Comparison of ENCODE assay signal across 21 cellular contexts in the genomic region with DNA sequence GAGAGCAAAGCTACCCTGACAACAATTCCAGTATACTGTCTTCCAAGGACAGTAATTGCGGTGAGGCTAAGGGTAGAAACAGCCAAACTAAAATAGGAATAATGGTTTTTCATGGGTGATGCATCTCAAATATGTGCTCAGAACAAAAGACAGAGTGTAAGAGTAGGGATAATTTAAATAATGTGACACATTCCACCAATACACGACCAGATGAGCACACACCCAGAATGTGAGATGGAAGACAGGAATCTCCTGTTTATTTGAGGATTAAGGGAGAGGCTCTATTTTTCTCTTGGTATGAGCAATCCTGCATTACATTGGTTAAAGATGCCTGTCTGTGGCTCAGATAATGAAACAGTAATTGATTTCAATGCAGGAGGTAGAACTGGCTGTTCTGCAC.
DNase-seq lines count a peak whose midpoint lies in the region; TF ChIP-seq lines count a peak whose summit lies in the region.
"Had no signal": no experiment of that assay in that cellular context is flagged by ENCODE, and none has a peak within 500 bp of the region (broad histone marks: within the 10 kb centered on the region; RNA-seq: fewer than 3 reads in every experiment).

No MANE protein-coding gene starts in this region.

- H3K27ac ChIP-seq in A673 (ENCODE audit: low read depth, low read length, poor library complexity, severe bottlenecking) (no peak overlapping the region), GM23248 (peak overlapping the region; percentile 58), SJSA1 (peak overlapping the region; percentile 90), hepatocyte (peak overlapping the region; percentile 43), suprapubic skin (no peak overlapping the region), transverse colon (no peak overlapping the region), neural progenitor cell (no peak overlapping the region)
- H3K27ac ChIP-seq: cardiac muscle cell, left ventricle myocardium inferior had no signal

- H3K4me3 ChIP-seq in A673 (ENCODE audit: low read depth, low read length, poor library complexity, severe bottlenecking) (no peak overlapping the region), GM23248 (no peak overlapping the region), SJSA1 (no peak overlapping the region), hepatocyte (no peak overlapping the region), suprapubic skin (no peak overlapping the region), transverse colon (no peak overlapping the region), neural progenitor cell (no peak overlapping the region)
- H3K4me3 ChIP-seq: cardiac muscle cell, left ventricle myocardium inferior had no signal

- H3F3A ChIP-seq in GM23248 (ENCODE audit: insufficient read depth) (peaks cover 7% of the 10 kb centered on the region; the same call in 1 of the 2 replicates), neural progenitor cell (ENCODE audit: low read depth) (no peaks in the 10 kb centered on the region)

- H3K4me1 ChIP-seq in A673 (ENCODE audit: insufficient read depth, low read length, poor library complexity, severe bottlenecking) = peaks cover 4% of the 10 kb centered on the region
- peaks cover 18% of the 10 kb centered on the region for H3K4me1 ChIP-seq in GM23248 (ENCODE audit: insufficient read depth)
- H3K4me1 ChIP-seq in SJSA1 (replicated peaks) = peaks cover 38% of the 10 kb centered on the region
- H3K4me1 ChIP-seq in hepatocyte (ENCODE audit: insufficient read depth) = peaks cover 7% of the 10 kb centered on the region
- no peaks in the 10 kb centered on the region for H3K4me1 ChIP-seq in suprapubic skin
- no peaks in the 10 kb centered on the region for H3K4me1 ChIP-seq in transverse colon
- no peaks in the 10 kb centered on the region for H3K4me1 ChIP-seq in neural progenitor cell
- H3K4me1 ChIP-seq: left ventricle myocardium inferior had no signal

- 0 out of 2 replicates have a peak overlapping the region, but pooled peaks have one; percentile 7 for H3K9ac ChIP-seq in GM23248
- H3K9ac ChIP-seq in neural progenitor cell = no peak overlapping the region
- H3K9ac ChIP-seq: SK-N-SH had no signal

- H3K4me3 Mint-ChIP-seq in neural progenitor cell = no peak overlapping the region
- H3K4me3 Mint-ChIP-seq: activated CD4-positive, alpha-beta T cell treated with anti-CD3 and anti-CD28 coated beads, Interleukin-2, amount 10 ng/mL, durations not matched to agents 7 days and 5 days; naive B cell; stimulated activated memory B cell treated with anti-CD40 and anti-IgM and Interleukin-4, amounts not matched to agents 10 μg/mL and 1 μg/mL and 100 μg/mL, for 72 hours had no signal

- WGBS in GM23248 (ENCODE audit: low coverage in 1 of 2, low lambda C conversion rate in 2 of 2, missing lambda C conversion rate in 2 of 2), 2 experiments = 10 to 12% methylated on average over 2 of the region's 2 CpGs
- WGBS in hepatocyte (ENCODE audit: low lambda C conversion rate, missing lambda C conversion rate) = 43% methylated on average over 2 of the region's 2 CpGs
- WGBS in suprapubic skin = 49% methylated on average over 2 of the region's 2 CpGs
- 25 to 52% methylated on average over 1 to 2 of the region's 2 CpGs for WGBS in transverse colon (ENCODE audit: low coverage in 1 of 2), 2 donors

- CTCF ChIA-PET in A673 (lab: Charles Lee) = no interaction called here

- H3K79me2 ChIP-seq in GM23248 (ENCODE audit: insufficient read depth) = no peaks in the 10 kb centered on the region
- H3K79me2 ChIP-seq in hepatocyte = no peaks in the 10 kb centered on the region
- H3K79me2 ChIP-seq in neural progenitor cell (ENCODE audit: low read depth) = no peaks in the 10 kb centered on the region

- no peak overlapping the region for H3K27ac Mint-ChIP-seq in neural progenitor cell
- H3K27ac Mint-ChIP-seq: activated CD4-positive, alpha-beta T cell treated with anti-CD3 and anti-CD28 coated beads, Interleukin-2, amount 10 ng/mL, durations not matched to agents 7 days and 5 days; naive B cell; progenitor cell of endocrine pancreas; stimulated activated memory B cell treated with anti-CD40 and anti-IgM and Interleukin-4, amounts not matched to agents 10 μg/mL and 1 μg/mL and 100 μg/mL, for 72 hours had no signal

- H3K9me3 ChIP-seq in A673 (ENCODE audit: low read depth, low read length, poor library complexity, severe bottlenecking) (no peaks in the 10 kb centered on the region), GM23248 (ENCODE audit: low read depth) (no peaks in the 10 kb centered on the region), SJSA1 (replicated peaks) (no peaks in the 10 kb centered on the region), hepatocyte (ENCODE audit: low read depth) (no peaks in the 10 kb centered on the region), suprapubic skin (no peaks in the 10 kb centered on the region), transverse colon (no peaks in the 10 kb centered on the region), neural progenitor cell (ENCODE audit: low read depth) (no peaks in the 10 kb centered on the region)
- H3K9me3 ChIP-seq: left ventricle myocardium inferior, SK-N-SH had no signal

- peaks cover under 1% of the 10 kb centered on the region for H3K9me3 Mint-ChIP-seq in neural progenitor cell
- H3K9me3 Mint-ChIP-seq: activated CD4-positive, alpha-beta T cell treated with anti-CD3 and anti-CD28 coated beads, Interleukin-2, amount 10 ng/mL, durations not matched to agents 7 days and 5 days had no signal

- TF ChIP-seq EP300 in suprapubic skin (IDR thresholded peaks at IDR 0.05) = no peak
- no peak for TF ChIP-seq EP300 in transverse colon (IDR thresholded peaks at IDR 0.05; ENCODE audit: low read depth)

- TF ChIP-seq POLR2A in suprapubic skin (IDR thresholded peaks at IDR 0.05) (no peak), transverse colon (IDR thresholded peaks at IDR 0.05) (no peak)

- H3K9me2 ChIP-seq in GM23248 (ENCODE audit: insufficient read depth) (no peaks in the 10 kb centered on the region), hepatocyte (replicated peaks; ENCODE audit: insufficient read depth) (no peaks in the 10 kb centered on the region)
- H3K9me2 ChIP-seq: SK-N-SH had no signal

- DNase-seq in A673 (ENCODE audit: low spot score) = peak; percentile 35
- peak; percentile 82 for DNase-seq in GM23248
- DNase-seq in SJSA1 (ENCODE audit: low read depth in 1 of 2, low spot score in 2 of 2) = peak; percentile 64 to 96
- no peak for DNase-seq in hepatocyte (ENCODE audit: low spot score)
- no peak for DNase-seq in ecto neural progenitor cell (ENCODE audit: low spot score)
- DNase-seq in suprapubic skin (ENCODE audit: low spot score in 2 of 2) = no peak
- DNase-seq in transverse colon = no peak
- DNase-seq in neural progenitor cell (ENCODE audit: low spot score) = no peak
- DNase-seq: activated CD4-positive, alpha-beta T cell treated with anti-CD3 and anti-CD28 coated beads, Interleukin-2, amount 10 ng/mL, durations not matched to agents 7 days and 5 days; activated naive CD4-positive, alpha-beta T cell treated with anti-CD3 and anti-CD28 coated beads, Interleukin-2, amount 50 U/mL, for 16 hours; effector CD4-positive, alpha-beta T cell; foreskin melanocyte; left ventricle myocardium inferior; naive B cell; NCI-H2107; NCI-H69; OCI-M1; SK-N-SH had no signal

- no peaks in the 10 kb centered on the region for H3K36me3 Mint-ChIP-seq in neural progenitor cell
- H3K36me3 Mint-ChIP-seq: naive B cell; stimulated activated memory B cell treated with anti-CD40 and anti-IgM and Interleukin-4, amounts not matched to agents 10 μg/mL and 1 μg/mL and 100 μg/mL, for 72 hours had no signal

- no peaks in the 10 kb centered on the region for H3K4me1 Mint-ChIP-seq in neural progenitor cell
- H3K4me1 Mint-ChIP-seq: activated CD4-positive, alpha-beta T cell treated with anti-CD3 and anti-CD28 coated beads, Interleukin-2, amount 10 ng/mL, durations not matched to agents 7 days and 5 days; naive B cell; stimulated activated memory B cell treated with anti-CD40 and anti-IgM and Interleukin-4, amounts not matched to agents 10 μg/mL and 1 μg/mL and 100 μg/mL, for 72 hours had no signal

- no peaks in the 10 kb centered on the region for H3K27me3 ChIP-seq in A673 (replicated peaks; ENCODE audit: insufficient read depth, low read depth, low read length, poor library complexity)
- H3K27me3 ChIP-seq in GM23248 (replicated peaks; ENCODE audit: insufficient read depth) = no peaks in the 10 kb centered on the region
- no peaks in the 10 kb centered on the region for H3K27me3 ChIP-seq in SJSA1 (replicated peaks)
- H3K27me3 ChIP-seq in hepatocyte = no peaks in the 10 kb centered on the region
- H3K27me3 ChIP-seq in suprapubic skin = no peaks in the 10 kb centered on the region
- H3K27me3 ChIP-seq in transverse colon = no peaks in the 10 kb centered on the region
- H3K27me3 ChIP-seq in neural progenitor cell = no peaks in the 10 kb centered on the region
- H3K27me3 ChIP-seq: cardiac muscle cell had no signal

- H3K36me3 ChIP-seq in A673 (ENCODE audit: insufficient read depth, low read length, poor library complexity, severe bottlenecking) (no peaks in the 10 kb centered on the region), GM23248 (ENCODE audit: low read depth) (no peaks in the 10 kb centered on the region), SJSA1 (no peaks in the 10 kb centered on the region), hepatocyte (replicated peaks; ENCODE audit: insufficient read depth, low read depth) (no peaks in the 10 kb centered on the region), suprapubic skin (no peaks in the 10 kb centered on the region), transverse colon (no peaks in the 10 kb centered on the region), neural progenitor cell (no peaks in the 10 kb centered on the region)
- H3K36me3 ChIP-seq: cardiac muscle cell, left ventricle myocardium inferior had no signal

- TF ChIP-seq CTCF in A673 (conservative IDR thresholded peaks at IDR 0.05; ENCODE audit: low read depth, low read length) = no peak
- no peak for TF ChIP-seq CTCF in hepatocyte (IDR thresholded peaks at IDR 0.05; ENCODE audit: poor library complexity)
- no peak for TF ChIP-seq CTCF in suprapubic skin (IDR thresholded peaks at IDR 0.05)
- no peak for TF ChIP-seq CTCF in transverse colon (IDR thresholded peaks at IDR 0.05)
- TF ChIP-seq CTCF in neural progenitor cell (IDR thresholded peaks at IDR 0.05) = no peak

- H3K4me2 ChIP-seq in GM23248 (ENCODE audit: unreplicated experiment) (peak overlapping the region; percentile 46), hepatocyte (no peak overlapping the region), neural progenitor cell (no peak overlapping the region)
- H3K4me2 ChIP-seq: SK-N-SH had no signal

- POLR2A ChIA-PET in A673 (lab: Charles Lee; ENCODE audit: low non-redundant PET) = interaction anchor here (0.6 kb wide), 1 partner anchor 179 kb away, joined by 3 read pairs; no protein-coding TSS in a partner anchor

- in situ Hi-C loops in GM23248 (cut with MboI) (no loop called here), transverse colon (cut with MboI; ENCODE audit: low pct_ligation_motif_present in 1 of 4, low pct_unique_long_range_greater_than_20kb in 1 of 4, low sequenced_read_pairs in 3 of 4) (no loop called here)

- H2AFZ ChIP-seq in GM23248 (no peak overlapping the region), hepatocyte (no peak overlapping the region), neural progenitor cell (replicated peaks) (no peak overlapping the region)

- no peaks in the 10 kb centered on the region for H4K20me1 ChIP-seq in GM23248 (ENCODE audit: insufficient read depth)
- no peaks in the 10 kb centered on the region for H4K20me1 ChIP-seq in hepatocyte (ENCODE audit: insufficient read depth, poor library complexity, severe bottlenecking)
- no peaks in the 10 kb centered on the region for H4K20me1 ChIP-seq in neural progenitor cell (ENCODE audit: low read depth)

- BruUV-seq in A673 (replicated peaks; lab: Mats Ljungman, UMichigan) = no TSS peak

- intact Hi-C loops in A673 (cut with micrococcal nuclease; ENCODE audit: unreplicated experiment) (no loop called here), transverse colon (cut with DNase I; ENCODE audit: low total_unique reads) (no loop called here)

- H3K27me3 Mint-ChIP-seq in neural progenitor cell (ENCODE audit: insufficient read depth, low read depth) = no peaks in the 10 kb centered on the region
- H3K27me3 Mint-ChIP-seq: activated CD4-positive, alpha-beta T cell treated with anti-CD3 and anti-CD28 coated beads, Interleukin-2, amount 10 ng/mL, durations not matched to agents 7 days and 5 days; progenitor cell of endocrine pancreas; stimulated activated memory B cell treated with anti-CD40 and anti-IgM and Interleukin-4, amounts not matched to agents 10 μg/mL and 1 μg/mL and 100 μg/mL, for 72 hours had no signal

Comparison
In these comparisons a context has a peak if more than half of its experiments do, and no peak if none do; other contexts are left out.
1. DNase-seq: peak in A673 (single experiment), GM23248 (single experiment) and SJSA1 (2 of 2); none in hepatocyte (single experiment), ecto neural progenitor cell (single experiment), suprapubic skin (0 of 2), transverse colon (single experiment) and neural progenitor cell (single experiment).
2. H3K27ac ChIP-seq: peak in GM23248 (single experiment), SJSA1 (single experiment) and hepatocyte (single experiment); none in A673 (single experiment), suprapubic skin (single experiment), transverse colon (0 of 4) and neural progenitor cell (single experiment).